8 cellular contexts compared by ENCODE assay signal in genomic region chr11:10809373-10810199, GRCh38. TPM values are rescaled to one million over a fixed set of nuclear protein-coding genes. Genes with fewer than 3 reads are reported as not detected.
DNase-seq lines count a peak whose midpoint lies in the region; ATAC-seq and TF ChIP-seq lines count a peak whose summit lies in the region.

No MANE protein-coding gene starts in this region.

- peak; percentile 48 for DNase-seq in COLO829 (ENCODE audit: low spot score)
- no peak for DNase-seq in left lobe of liver (ENCODE audit: low spot score)
- peak; percentile 21 for DNase-seq in stimulated activated CD8-positive, alpha-beta memory T cell treated with anti-CD3 and anti-CD28 coated beads, Interleukin-15, amount 100 ng/mL, for 24 hours (ENCODE audit: low read depth)
- no peak for DNase-seq in activated CD8-positive, alpha-beta memory T cell treated with anti-CD3 and anti-CD28 coated beads for 24 hours

- ATAC-seq in GM19324 (IDR thresholded peaks at IDR 0.05; ENCODE audit: low FRiP score, unreplicated experiment) (peak; percentile 19), HG03354 (IDR thresholded peaks at IDR 0.05; ENCODE audit: poor library complexity, severe bottlenecking, unreplicated experiment) (peak; percentile 27), SK-N-SH treated with all-trans-retinoic acid at 6 μM for 48 hours (peak; percentile 41), left lobe of liver (peak; percentile 32)

- peak overlapping the region; percentile 99 for H3K27ac ChIP-seq in cingulate gyrus (ENCODE audit: low read depth, low read length)

TF ChIP-seq in SK-N-SH treated with all-trans-retinoic acid at 6 μM for 48 hours, 23 proteins besides CTCF, POLR2A, EP300 and RAD21:
- TF ChIP-seq ARNTL (CRISPR knock-in tag; IDR thresholded peaks at IDR 0.05; ENCODE audit: borderline replicate concordance, low read depth) (no peak), ISL1 (CRISPR knock-in tag; IDR thresholded peaks at IDR 0.05) (no peak), TCF4 (CRISPR knock-in tag; IDR thresholded peaks at IDR 0.05; ENCODE audit: borderline replicate concordance) (no peak), ZC3H10 (CRISPR knock-in tag; IDR thresholded peaks at IDR 0.05) (no peak), POU6F1 (CRISPR knock-in tag; IDR thresholded peaks at IDR 0.05; ENCODE audit: borderline replicate concordance, low read depth) (no peak), TOX (CRISPR knock-in tag; IDR thresholded peaks at IDR 0.05; ENCODE audit: borderline replicate concordance) (no peak), SNAI2 (CRISPR knock-in tag; IDR thresholded peaks at IDR 0.05) (no peak), ZNF8 (CRISPR knock-in tag; IDR thresholded peaks at IDR 0.05) (peak; percentile 29; the same call in 1 of the 2 replicates), BACH2 (CRISPR knock-in tag; IDR thresholded peaks at IDR 0.05; ENCODE audit: borderline replicate concordance) (no peak), TSHZ2 (CRISPR knock-in tag; IDR thresholded peaks at IDR 0.05) (no peak), ZFP3 (CRISPR knock-in tag; IDR thresholded peaks at IDR 0.05) (0 out of 2 replicates have a peak, but pooled peaks have one; percentile 41), PATZ1 (CRISPR knock-in tag; IDR thresholded peaks at IDR 0.05; ENCODE audit: borderline replicate concordance) (no peak), ZNF70 (CRISPR knock-in tag; IDR thresholded peaks at IDR 0.05) (no peak), CREB5 (CRISPR knock-in tag; IDR thresholded peaks at IDR 0.05; ENCODE audit: low read depth) (no peak)

RNA-seq across cellular contexts. Expression of gene EIF4G2, which starts 0.9 kb away (rescaled TPM):
- 318 TPM for total RNA-seq in left lobe of liver

RNA-seq across cellular contexts. Expression of gene ZBED5, which starts 48.3 kb away (rescaled TPM):
- 7.1 TPM for total RNA-seq in left lobe of liver

RNA-seq across cellular contexts. Expression of gene CTR9, which starts 58.5 kb away (rescaled TPM):
- total RNA-seq in left lobe of liver, result 16.1 TPM

Comparison
In these comparisons a context has a peak if more than half of its experiments do, and no peak if none do; other contexts are left out.
1. DNase-seq: peak in COLO829 (single experiment) and stimulated activated CD8-positive, alpha-beta memory T cell treated with anti-CD3 and anti-CD28 coated beads, Interleukin-15, amount 100 ng/mL, for 24 hours (single experiment); none in left lobe of liver (single experiment) and activated CD8-positive, alpha-beta memory T cell treated with anti-CD3 and anti-CD28 coated beads for 24 hours (single experiment).
2. Peak in every context shown above with its lines, with median percentiles within 50 percentile points of each other: ATAC-seq.